11 cellular contexts compared by ENCODE assay signal in genomic region chr10:132543916-132544743, GRCh38. TPM values are rescaled to one million over a fixed set of nuclear protein-coding genes. Genes with fewer than 3 reads are reported as not detected.
DNase-seq lines count a peak whose midpoint lies in the region; ATAC-seq and TF ChIP-seq lines count a peak whose summit lies in the region.
"Had no signal": no experiment of that assay in that cellular context is flagged by ENCODE, and none has a peak within 500 bp of the region (broad histone marks: within the 10 kb centered on the region; RNA-seq: fewer than 3 reads in every experiment).

No MANE protein-coding gene starts in this region.

- H3K9me3 Mint-ChIP-seq in activated T-cell treated with anti-CD3 and anti-CD28 coated beads, Interleukin-2, amount 50 U/mL, for 24 hours = no peaks in the 10 kb centered on the region
- H3K9me3 Mint-ChIP-seq in activated T-cell treated with anti-CD3 and anti-CD28 coated beads, Interleukin-2, amount 50 U/mL, for 72 hours = no peaks in the 10 kb centered on the region
- no peaks in the 10 kb centered on the region for H3K9me3 Mint-ChIP-seq in stimulated activated naive B cell treated with anti-CD40 and anti-IgM and Interleukin-4, amounts not matched to agents 10 μg/mL and 1 μg/mL and 100 μg/mL, for 72 hours

- peaks cover 13 to 88% of the 10 kb centered on the region in 2 donors for H3K4me1 ChIP-seq in left lung

- peak overlapping the region; percentile 64 for H3K4me3 Mint-ChIP-seq in activated T-cell treated with anti-CD3 and anti-CD28 coated beads, Interleukin-2, amount 50 U/mL, for 24 hours
- H3K4me3 Mint-ChIP-seq in activated T-cell treated with anti-CD3 and anti-CD28 coated beads, Interleukin-2, amount 50 U/mL, for 72 hours = peak overlapping the region; percentile 81 to 83
- peak overlapping the region; percentile 81 to 83 for H3K4me3 Mint-ChIP-seq in stimulated activated naive B cell treated with anti-CD40 and anti-IgM and Interleukin-4, amounts not matched to agents 10 μg/mL and 1 μg/mL and 100 μg/mL, for 72 hours

- peak overlapping the region; percentile 35 for H3K27ac Mint-ChIP-seq in activated T-cell treated with anti-CD3 and anti-CD28 coated beads, Interleukin-2, amount 50 U/mL, for 24 hours
- H3K27ac Mint-ChIP-seq in activated T-cell treated with anti-CD3 and anti-CD28 coated beads, Interleukin-2, amount 50 U/mL, for 72 hours = no peak overlapping the region
- H3K27ac Mint-ChIP-seq in stimulated activated naive B cell treated with anti-CD40 and anti-IgM and Interleukin-4, amounts not matched to agents 10 μg/mL and 1 μg/mL and 100 μg/mL, for 72 hours = peak overlapping the region; percentile 78

- H3K27ac ChIP-seq in left lung = no peak overlapping the region

- intact Hi-C loops in left lung (cut with DNase I) = no loop called here

- ATAC-seq in activated T-cell treated with anti-CD3 and anti-CD28 coated beads, Interleukin-2, amount 50 U/mL, for 72 hours (replicated peaks in 1 of 2) = no peak
- ATAC-seq in left lung (no peak), HG03175 (IDR thresholded peaks at IDR 0.05; ENCODE audit: unreplicated experiment) (no peak)
- peak; percentile 3 to 5 for ATAC-seq in stimulated activated naive B cell treated with anti-CD40 and anti-IgM and Interleukin-4, amounts not matched to agents 10 μg/mL and 1 μg/mL and 100 μg/mL, for 72 hours (replicated peaks)

- no peaks in the 10 kb centered on the region for H3K27me3 ChIP-seq in left lung

- no peak for DNase-seq in activated T-cell treated with anti-CD3 and anti-CD28 coated beads, Interleukin-2, amount 50 U/mL, for 24 hours
- no peak for DNase-seq in activated T-cell treated with anti-CD3 and anti-CD28 coated beads for 4 hours
- DNase-seq in activated T-cell treated with anti-CD3 and anti-CD28 coated beads, Interleukin-2, amount 50 U/mL, for 72 hours = no peak
- peak; percentile 29 to 63 for DNase-seq in left lung
- no peak for DNase-seq in stimulated activated naive B cell treated with anti-CD40 and anti-IgM and Interleukin-4, amounts not matched to agents 10 μg/mL and 1 μg/mL and 100 μg/mL, for 72 hours
- DNase-seq in anterior cingulate cortex (lab: John Stamatoyannopoulos, UW) = no peak
- no peak for DNase-seq in middle frontal gyrus (ENCODE audit: extremely low spot score, low spot score)
- DNase-seq: NCI-H1417; stimulated activated CD4-positive, alpha-beta T cell treated with anti-CD3 and anti-CD28 coated beads, Interleukin-2, amount 100 ng/mL, for 48 hours; T-helper 9 cell had no signal

- H3K36me3 Mint-ChIP-seq in activated T-cell treated with anti-CD3 and anti-CD28 coated beads, Interleukin-2, amount 50 U/mL, for 24 hours (ENCODE audit: low read depth) = peaks cover 5% of the 10 kb centered on the region
- H3K36me3 Mint-ChIP-seq in activated T-cell treated with anti-CD3 and anti-CD28 coated beads, Interleukin-2, amount 50 U/mL, for 72 hours (ENCODE audit: insufficient read depth in 2 of 2) = peaks cover 0 to 6% of the 10 kb centered on the region in 2 donors
- peaks cover 12 to 36% of the 10 kb centered on the region in 2 donors for H3K36me3 Mint-ChIP-seq in stimulated activated naive B cell treated with anti-CD40 and anti-IgM and Interleukin-4, amounts not matched to agents 10 μg/mL and 1 μg/mL and 100 μg/mL, for 72 hours

- no peaks in the 10 kb centered on the region for H3K9me3 ChIP-seq in left lung

- TF ChIP-seq CTCF in left lung (IDR thresholded peaks at IDR 0.05) = no peak

- no peaks in the 10 kb centered on the region for H3K36me3 ChIP-seq in left lung

- no peaks in the 10 kb centered on the region for H3K27me3 Mint-ChIP-seq in activated T-cell treated with anti-CD3 and anti-CD28 coated beads, Interleukin-2, amount 50 U/mL, for 24 hours
- H3K27me3 Mint-ChIP-seq in activated T-cell treated with anti-CD3 and anti-CD28 coated beads, Interleukin-2, amount 50 U/mL, for 72 hours (ENCODE audit: low read depth) = no peaks in the 10 kb centered on the region
- H3K27me3 Mint-ChIP-seq in stimulated activated naive B cell treated with anti-CD40 and anti-IgM and Interleukin-4, amounts not matched to agents 10 μg/mL and 1 μg/mL and 100 μg/mL, for 72 hours = no peaks in the 10 kb centered on the region

- peaks cover 86% of the 10 kb centered on the region for H3K4me1 Mint-ChIP-seq in activated T-cell treated with anti-CD3 and anti-CD28 coated beads, Interleukin-2, amount 50 U/mL, for 24 hours (ENCODE audit: low read depth)
- peaks cover 80% of the 10 kb centered on the region for H3K4me1 Mint-ChIP-seq in activated T-cell treated with anti-CD3 and anti-CD28 coated beads, Interleukin-2, amount 50 U/mL, for 72 hours (ENCODE audit: low read depth)
- peaks cover 44 to 68% of the 10 kb centered on the region in 2 donors for H3K4me1 Mint-ChIP-seq in stimulated activated naive B cell treated with anti-CD40 and anti-IgM and Interleukin-4, amounts not matched to agents 10 μg/mL and 1 μg/mL and 100 μg/mL, for 72 hours

- peak overlapping the region in 1 of 2 donors; percentile 6 for H3K4me3 ChIP-seq in left lung

RNA-seq across cellular contexts. Expression of gene INPP5A, which starts 6.5 kb away (rescaled TPM):
- 10 to 100 TPM; 11.0 to 14.9 TPM for total RNA-seq in activated T-cell treated with anti-CD3 and anti-CD28 coated beads, Interleukin-2, amount 50 U/mL, for 72 hours
- total RNA-seq in left lung = 10 to 100 TPM; 32.0 to 37.0 TPM

Comparison
In these comparisons a context has a peak if more than half of its experiments do, and no peak if none do; other contexts are left out.
1. DNase-seq: peak in left lung (2 of 2); none in activated T-cell treated with anti-CD3 and anti-CD28 coated beads, Interleukin-2, amount 50 U/mL, for 24 hours (single experiment), activated T-cell treated with anti-CD3 and anti-CD28 coated beads for 4 hours (single experiment), activated T-cell treated with anti-CD3 and anti-CD28 coated beads, Interleukin-2, amount 50 U/mL, for 72 hours (0 of 2), stimulated activated naive B cell treated with anti-CD40 and anti-IgM and Interleukin-4, amounts not matched to agents 10 μg/mL and 1 μg/mL and 100 μg/mL, for 72 hours (single experiment), anterior cingulate cortex (0 of 58) and middle frontal gyrus (single experiment).
2. ATAC-seq: peak in stimulated activated naive B cell treated with anti-CD40 and anti-IgM and Interleukin-4, amounts not matched to agents 10 μg/mL and 1 μg/mL and 100 μg/mL, for 72 hours (2 of 2); none in activated T-cell treated with anti-CD3 and anti-CD28 coated beads, Interleukin-2, amount 50 U/mL, for 72 hours (0 of 2), left lung (single experiment) and HG03175 (single experiment).
3. Peak in every context shown above with its lines, with median percentiles within 50 percentile points of each other: H3K4me3 Mint-ChIP-seq.